Comparison of ENCODE assay signal across 22 cellular contexts in genomic region chr1:12644237-12644636, GRCh38. TPM values are rescaled to one million over a fixed set of nuclear protein-coding genes. Genes with fewer than 3 reads are reported as not detected.
DNase-seq lines count a peak whose midpoint lies in the region; ATAC-seq and TF ChIP-seq lines count a peak whose summit lies in the region.
"Had no signal": no experiment of that assay in that cellular context is flagged by ENCODE, and none has a peak within 500 bp of the region (broad histone marks: within the 10 kb centered on the region; RNA-seq: fewer than 3 reads in every experiment).

No MANE protein-coding gene starts in this region.

- no peak overlapping the region for H3K14ac ChIP-seq in trophoblast cell (ENCODE audit: low read length)

- H3K4me1 ChIP-seq in Panc1 (ENCODE audit: control insufficient read depth, insufficient read depth, low read length), result no peaks in the 10 kb centered on the region
- H3K4me1 ChIP-seq in trophoblast cell (ENCODE audit: control insufficient read depth in 1 of 2, insufficient read depth in 2 of 2, low read length in 2 of 2), result no peaks in the 10 kb centered on the region
- H3K4me1 ChIP-seq: BE2C had no signal

- H3K4me3 ChIP-seq in Panc1 (ENCODE audit: low read depth in 2 of 2, low read length in 2 of 2) (no peak overlapping the region), SK-N-MC (no peak overlapping the region), trophoblast cell (ENCODE audit: low read depth, low read length) (peak overlapping the region; percentile 41)
- H3K4me3 ChIP-seq: BLaER1 had no signal

- H3K27ac ChIP-seq in Panc1 (ENCODE audit: low read length) (no peak overlapping the region), SK-N-MC (peak overlapping the region; percentile 56; the same call in 1 of the 2 replicates), trophoblast cell (ENCODE audit: low read depth, low read length) (no peak overlapping the region)
- H3K27ac ChIP-seq: BLaER1 had no signal

- no peak overlapping the region for H3K4ac ChIP-seq in trophoblast cell (ENCODE audit: low read depth, low read length)

- no peak overlapping the region for H4K8ac ChIP-seq in trophoblast cell (ENCODE audit: low read depth, low read length)

- H3K27me3 ChIP-seq in Panc1 (ENCODE audit: control insufficient read depth, insufficient read depth, low read length), result no peaks in the 10 kb centered on the region
- no peaks in the 10 kb centered on the region for H3K27me3 ChIP-seq in trophoblast cell (ENCODE audit: insufficient read depth, low read length)
- H3K27me3 ChIP-seq: BE2C, BLaER1 had no signal

- peaks cover 10% of the 10 kb centered on the region; the same call in 1 of the 2 replicates for H3K9me3 ChIP-seq in Panc1 (ENCODE audit: control insufficient read depth, insufficient read depth, low read depth, low read length)
- no peaks in the 10 kb centered on the region; the same call in 1 of the 2 replicates for H3K9me3 ChIP-seq in SK-N-MC (ENCODE audit: low read depth, low read length)
- H3K9me3 ChIP-seq in trophoblast cell (ENCODE audit: insufficient read depth, low read depth, low read length), result peaks cover 6% of the 10 kb centered on the region
- H3K9me3 ChIP-seq: BE2C had no signal

- H3K79me2 ChIP-seq in trophoblast cell (ENCODE audit: control insufficient read depth, insufficient read depth, low read length, poor library complexity), result no peaks in the 10 kb centered on the region

- H2AK5ac ChIP-seq in trophoblast cell (ENCODE audit: low read length), result no peak overlapping the region

- no peak overlapping the region for H3K4me3 Mint-ChIP-seq in chondrocyte (ENCODE audit: unreplicated experiment)
- H3K4me3 Mint-ChIP-seq: CD14-positive monocyte; CD4-positive, alpha-beta memory T cell; CD4-positive, CD25-positive, alpha-beta regulatory T cell had no signal

- DNase-seq in Panc1 (ENCODE audit: low read depth, low spot score), result no peak
- DNase-seq in SK-N-MC (ENCODE audit: low read depth, low spot score), result no peak
- DNase-seq in chondrocyte (ENCODE audit: low spot score), result peak; percentile 13
- no peak for DNase-seq in trophoblast cell
- no peak for DNase-seq in activated naive CD4-positive, alpha-beta T cell (lab: John Stamatoyannopoulos, UW)
- DNase-seq in pons (ENCODE audit: low spot score), result no peak
- no peak for DNase-seq in NCI-H1105 treated with DMSO at 0.1 percent for 48 hours (lab: John Stamatoyannopoulos, UW)
- DNase-seq: 8988T; ACHN; BE2C; C1 segment of cervical spinal cord; CD4-positive, alpha-beta memory T cell; CD4-positive, CD25-positive, alpha-beta regulatory T cell; CD8-positive, alpha-beta memory T cell; COR-L47; DMS 273 treated with DMSO at 0.1 percent for 48 hours; DMS153; DMS79 treated with DMSO at 0.1 percent for 48 hours; GF-D8 had no signal

- intact Hi-C loops in Panc1 (cut with micrococcal nuclease; ENCODE audit: unreplicated experiment), result no loop called here

- H3K4me2 ChIP-seq in trophoblast cell (ENCODE audit: low read length), result no peak overlapping the region
- H3K4me2 ChIP-seq: BLaER1 had no signal

- no peak overlapping the region for H3K23ac ChIP-seq in trophoblast cell (ENCODE audit: low read length)

- no peak overlapping the region for H2AFZ ChIP-seq in trophoblast cell (ENCODE audit: insufficient read depth, low read length, poor library complexity)

- no peak overlapping the region for H2BK12ac ChIP-seq in trophoblast cell (ENCODE audit: low read length)

- in situ Hi-C loops in Panc1 (cut with HindIII; ENCODE audit: low pct_unique_long_range_greater_than_20kb, low sequenced_read_pairs), result no loop called here

- no peak overlapping the region for H4K91ac ChIP-seq in trophoblast cell (ENCODE audit: low read depth, low read length)

- no peak overlapping the region for H4K12ac ChIP-seq in trophoblast cell (ENCODE audit: low read depth, low read length)

- TF ChIP-seq CTCF in Panc1 (IDR thresholded peaks at IDR 0.05) (no peak), chondrocyte (IDR thresholded peaks at IDR 0.05) (no peak)

- no peak overlapping the region for H3K18ac ChIP-seq in trophoblast cell (ENCODE audit: low read length)

- no CpG with 5 or more reads among the region's 2 CpGs for WGBS in trophoblast cell (ENCODE audit: extremely low coverage, insufficient coverage, insufficient read length)

- H3K79me1 ChIP-seq in trophoblast cell (ENCODE audit: low read length), result no peaks in the 10 kb centered on the region

- no peak overlapping the region for H2BK5ac ChIP-seq in trophoblast cell (ENCODE audit: low read depth, low read length, poor library complexity)

- H3K4me1 Mint-ChIP-seq in chondrocyte (ENCODE audit: low read depth), result peaks cover 9% of the 10 kb centered on the region
- H3K4me1 Mint-ChIP-seq: CD4-positive, alpha-beta memory T cell; CD4-positive, CD25-positive, alpha-beta regulatory T cell; CD8-positive, alpha-beta memory T cell had no signal

- no peak overlapping the region for H3K27ac Mint-ChIP-seq in chondrocyte (ENCODE audit: unreplicated experiment)
- H3K27ac Mint-ChIP-seq: CD4-positive, alpha-beta memory T cell; CD4-positive, CD25-positive, alpha-beta regulatory T cell; CD8-positive, alpha-beta memory T cell had no signal

- CTCF ChIA-PET in Panc1 (lab: Charles Lee), result interaction anchor here (0.6 kb wide), 1 partner anchor 407 kb away, joined by 5 read pairs; no protein-coding TSS in a partner anchor

- BruUV-seq in Panc1 (replicated peaks; lab: Mats Ljungman, UMichigan), result no TSS peak

- ATAC-seq in Panc1, result peak; percentile 60

- no peak overlapping the region for H2BK120ac ChIP-seq in trophoblast cell (ENCODE audit: insufficient read depth, low read length, poor library complexity)

- H3K9ac ChIP-seq in SK-N-MC (ENCODE audit: insufficient read length), result peak overlapping the region; percentile 20
- H3K9ac ChIP-seq in trophoblast cell (ENCODE audit: low read length), result no peak overlapping the region
- H3K9ac ChIP-seq: BLaER1 had no signal

- H3K36me3 Mint-ChIP-seq in chondrocyte (ENCODE audit: low read depth), result peaks cover 8% of the 10 kb centered on the region
- H3K36me3 Mint-ChIP-seq: CD14-positive monocyte; CD4-positive, CD25-positive, alpha-beta regulatory T cell had no signal

- no peaks in the 10 kb centered on the region for H3K36me3 ChIP-seq in Panc1 (ENCODE audit: control insufficient read depth, insufficient read depth, low read length)
- no peaks in the 10 kb centered on the region for H3K36me3 ChIP-seq in SK-N-MC (ENCODE audit: insufficient read depth, low read length)
- no peaks in the 10 kb centered on the region for H3K36me3 ChIP-seq in trophoblast cell (ENCODE audit: control insufficient read depth in 1 of 2, insufficient read depth in 2 of 2, low read length in 2 of 2)
- H3K36me3 ChIP-seq: BE2C, BLaER1 had no signal

- peaks cover 24% of the 10 kb centered on the region for H3K9me3 Mint-ChIP-seq in chondrocyte (ENCODE audit: low read depth)

- H3K27me3 Mint-ChIP-seq in chondrocyte (ENCODE audit: low read depth), result peaks cover 5% of the 10 kb centered on the region

- POLR2A ChIA-PET in Panc1 (lab: Charles Lee), result no interaction called here

RNA-seq across cellular contexts. Expression of gene AADACL4, which starts 0.4 kb away (rescaled TPM):
- total RNA-seq in Panc1 (2021; ENCODE audit: unreplicated experiment) (not detected), chondrocyte (not detected in 3 replicates)
- not detected for polyA plus RNA-seq in Panc1 (2012; ENCODE audit: insufficient read length)
- 0.03 TPM in 1 of 2 replicates, not detected in the other for polyA plus RNA-seq in trophoblast cell (2013)
- total RNA-seq: CD4-positive, alpha-beta memory T cell; CD4-positive, CD25-positive, alpha-beta regulatory T cell; CD8-positive, alpha-beta memory T cell had no signal
- polyA plus RNA-seq: AG04450; CD14-positive monocyte; CD4-positive, alpha-beta memory T cell; CD4-positive, CD25-positive, alpha-beta regulatory T cell; CD8-positive, alpha-beta memory T cell had no signal

RNA-seq across cellular contexts. Expression of gene DHRS3, which starts 26.2 kb away (rescaled TPM):
- 113 TPM for total RNA-seq in Panc1 (2021; ENCODE audit: unreplicated experiment)
- polyA plus RNA-seq in Panc1 (2012; ENCODE audit: insufficient read length), result 143 TPM
- total RNA-seq in chondrocyte, result 28.0 to 31.9 TPM (median 31.8 TPM) in 3 replicates
- polyA plus RNA-seq in trophoblast cell (2013), result 6.9 and 7.0 TPM in 2 replicates
